In the genomic region with DNA sequence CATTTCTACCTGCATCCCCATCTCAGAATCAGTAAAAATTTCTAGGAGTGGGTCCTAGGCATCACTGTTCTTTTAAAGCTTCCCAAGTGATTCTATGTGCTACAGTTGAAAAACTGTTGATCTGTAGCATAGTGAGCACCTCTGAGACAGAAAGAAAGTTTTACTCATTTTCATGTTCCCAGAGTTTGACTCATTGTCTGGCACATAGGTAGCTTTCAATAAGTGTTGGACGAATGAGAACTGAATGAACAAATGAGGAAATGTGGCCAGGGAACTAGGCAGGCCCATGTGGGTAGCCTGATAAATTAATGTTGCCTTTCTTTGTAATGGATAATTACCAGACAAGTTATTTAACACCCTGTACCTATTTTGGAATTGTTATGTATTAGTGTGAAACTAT, we compare ENCODE assay signal across 8 cellular contexts. TPM values are rescaled to one million over a fixed set of nuclear protein-coding genes. Genes with fewer than 3 reads are reported as not detected.
"Had no signal": no experiment of that assay in that cellular context is flagged by ENCODE, and none has a peak within 500 bp of the region (broad histone marks: within the 10 kb centered on the region; RNA-seq: fewer than 3 reads in every experiment).

No MANE protein-coding gene starts in this region.

- FAIRE-seq: G401.6, GM12891, GM12892, GM18507, GM19239 had no signal

- DNase-seq: GDM1, GF-D8 had no signal

RNA-seq across cellular contexts. Expression of a gene that starts 33.8 kb away (rescaled TPM):
- total RNA-seq: G401 had no signal
